In the genomic region with DNA sequence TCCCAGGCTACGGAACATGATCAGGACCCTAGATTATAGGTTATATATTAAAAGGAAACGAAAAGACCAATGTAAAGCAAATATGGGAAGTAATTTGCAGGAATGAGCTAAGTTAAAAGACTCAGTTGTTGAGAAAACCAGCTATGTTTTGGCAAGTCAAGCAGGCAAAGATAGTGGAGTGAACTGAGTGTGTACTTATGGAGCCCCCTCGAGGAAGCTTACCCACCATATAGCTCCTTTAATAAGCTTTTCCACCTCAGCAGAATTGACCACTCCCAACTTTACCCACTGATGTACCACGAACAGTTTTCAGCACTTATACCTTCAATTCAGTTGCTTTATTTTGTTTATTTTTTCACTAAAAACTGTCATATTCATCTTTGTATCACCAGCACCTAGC, we compare ENCODE assay signal across 20 cellular contexts.
"Had no signal": no experiment of that assay in that cellular context is flagged by ENCODE, and none has a peak within 500 bp of the region (broad histone marks: within the 10 kb centered on the region; RNA-seq: fewer than 3 reads in every experiment).

No MANE protein-coding gene starts in this region.

- H3K9me3 Mint-ChIP-seq: effector memory CD8-positive, alpha-beta T cell; naive thymus-derived CD4-positive, alpha-beta T cell had no signal

- H3K27ac ChIP-seq: epithelial cell of prostate, esophagus muscularis mucosa, gastrocnemius medialis, heart right ventricle, right atrium auricular region, stomach, thoracic aorta, upper lobe of left lung, uterus had no signal

- H3K4me3 Mint-ChIP-seq: effector memory CD8-positive, alpha-beta T cell; naive thymus-derived CD4-positive, alpha-beta T cell; nephron progenitor cell had no signal

- H3K36me3 Mint-ChIP-seq: naive thymus-derived CD4-positive, alpha-beta T cell had no signal

- H3K27me3 ChIP-seq: esophagus muscularis mucosa, gastrocnemius medialis, heart right ventricle, right atrium auricular region, stomach, upper lobe of left lung, uterus had no signal

- ATAC-seq: effector memory CD8-positive, alpha-beta T cell; gastrocnemius medialis; heart right ventricle; left lobe of liver; naive thymus-derived CD4-positive, alpha-beta T cell had no signal

- H3K27ac Mint-ChIP-seq: effector memory CD8-positive, alpha-beta T cell; naive thymus-derived CD4-positive, alpha-beta T cell; nephron progenitor cell had no signal

- H3K9me3 ChIP-seq: esophagus muscularis mucosa, gastrocnemius medialis, right atrium auricular region, stomach, thoracic aorta, upper lobe of left lung, uterus had no signal

- H3K4me3 ChIP-seq: esophagus muscularis mucosa, gastrocnemius medialis, heart right ventricle, right atrium auricular region, stomach, thoracic aorta, upper lobe of left lung, uterus had no signal

- H3K36me3 ChIP-seq: esophagus muscularis mucosa, gastrocnemius medialis, heart right ventricle, right atrium auricular region, stomach, thoracic aorta, upper lobe of left lung, uterus had no signal

- H3K4me1 ChIP-seq: right atrium auricular region, uterus had no signal

- DNase-seq: effector memory CD8-positive, alpha-beta T cell; gastrocnemius medialis; heart right ventricle; hypothalamus; mammary epithelial cell; naive thymus-derived CD4-positive, alpha-beta T cell; nephron progenitor cell; posterior cingulate gyrus; small intestine; stimulated activated CD4-positive, alpha-beta T cell treated with anti-CD3 and anti-CD28 coated beads, Interleukin-12 subunit alpha, Interleukin-12 subunit beta, amount 100 ng/mL, for 4 hours; stimulated activated naive CD4-positive, alpha-beta T cell; stomach; substantia nigra; upper lobe of left lung; uterus had no signal
